ENCODE assay signal across 19 cellular contexts in genomic region chr6:20271818-20272217, GRCh38. TPM values are rescaled to one million over a fixed set of nuclear protein-coding genes. Genes with fewer than 3 reads are reported as not detected.
DNase-seq lines count a peak whose midpoint lies in the region; ATAC-seq and TF ChIP-seq lines count a peak whose summit lies in the region.
"Had no signal": no experiment of that assay in that cellular context is flagged by ENCODE, and none has a peak within 500 bp of the region (broad histone marks: within the 10 kb centered on the region; RNA-seq: fewer than 3 reads in every experiment).

No MANE protein-coding gene starts in this region.

- H3K9me3 ChIP-seq in endodermal cell (ENCODE audit: control insufficient read depth, low read length) (peaks cover 3% of the 10 kb centered on the region), neuronal stem cell (replicated peaks in 1 of 2; ENCODE audit: control insufficient read depth in 2 of 2, insufficient read depth in 1 of 2, low read depth in 1 of 2, low read length in 2 of 2) (peaks cover 0 to 1% of the 10 kb centered on the region in 2 donors), adrenal gland (replicated peaks in 1 of 3) (no peaks in the 10 kb centered on the region)
- H3K9me3 ChIP-seq: Caco-2 had no signal

- no peak overlapping the region for H3K4me2 ChIP-seq in neuronal stem cell (ENCODE audit: insufficient read depth, low read length, poor library complexity, severe bottlenecking)

- H2BK15ac ChIP-seq in neuronal stem cell (ENCODE audit: low read length), result no peak overlapping the region

- H3K27me3 ChIP-seq in endodermal cell (ENCODE audit: control insufficient read depth, insufficient read depth, low read length, poor library complexity, severe bottlenecking) (no peaks in the 10 kb centered on the region), neuronal stem cell (ENCODE audit: control insufficient read depth in 3 of 3, insufficient read depth in 3 of 3, low read depth in 1 of 3, low read length in 3 of 3) (no peaks in the 10 kb centered on the region), adrenal gland (no peaks in the 10 kb centered on the region)

- intact Hi-C loops in adrenal gland (cut with DNase I), result no loop called here

- H3K14ac ChIP-seq in neuronal stem cell (ENCODE audit: low read length), result no peak overlapping the region

- no peak overlapping the region for H4K91ac ChIP-seq in neuronal stem cell (ENCODE audit: low read depth, low read length, poor library complexity)

- H3K23ac ChIP-seq in neuronal stem cell (ENCODE audit: low read depth, low read length, poor library complexity), result no peak overlapping the region

- DNase-seq in NCI-H82 (lab: John Stamatoyannopoulos, UW), result peak; percentile 90
- DNase-seq in NCI-H82 treated with DMSO at 0.1 percent for 48 hours (lab: John Stamatoyannopoulos, UW; ENCODE audit: unreplicated experiment), result peak; percentile 94
- DNase-seq in endodermal cell, result peak; percentile 58
- no peak for DNase-seq in neuronal stem cell (ENCODE audit: low spot score)
- no peak for DNase-seq in adrenal gland
- DNase-seq in NCI-H146 (lab: John Stamatoyannopoulos, UW), result no peak
- DNase-seq: AML-193; Caco-2; CD4-positive, alpha-beta T cell; DMS79 treated with DMSO at 0.1 percent for 48 hours; GF-D8; GOT3; H7; HFFc6 had no signal

- H2BK120ac ChIP-seq in neuronal stem cell (ENCODE audit: low read depth, low read length), result no peak overlapping the region

- H3K4me3 ChIP-seq in endodermal cell (ENCODE audit: low read length) (no peak overlapping the region), neuronal stem cell (ENCODE audit: low read length in 2 of 2) (no peak overlapping the region), adrenal gland (no peak overlapping the region)

- no peak overlapping the region for H2BK5ac ChIP-seq in neuronal stem cell (ENCODE audit: low read length)

- H3K4me1 ChIP-seq in endodermal cell (ENCODE audit: control insufficient read depth, insufficient read depth, low read length), result no peaks in the 10 kb centered on the region
- H3K4me1 ChIP-seq in neuronal stem cell (ENCODE audit: control insufficient read depth in 2 of 2, insufficient read depth in 1 of 2, low read depth in 1 of 2, low read length in 2 of 2), result peaks cover 4 to 12% of the 10 kb centered on the region in 2 donors
- H3K4me1 ChIP-seq in adrenal gland (replicated peaks in 1 of 2), result no peaks in the 10 kb centered on the region

- H3K18ac ChIP-seq in neuronal stem cell (ENCODE audit: low read length), result no peak overlapping the region

- no peak overlapping the region for H3K4ac ChIP-seq in neuronal stem cell (ENCODE audit: low read length)

- 64 to 85% methylated on average over 3 of the region's 3 CpGs for WGBS in endodermal cell (ENCODE audit: insufficient coverage in 1 of 2, insufficient read length in 1 of 2), 2 experiments
- no CpG with 5 or more reads among the region's 3 CpGs for WGBS in neuronal stem cell (ENCODE audit: extremely low coverage in 2 of 2, insufficient read length in 2 of 2, insufficient replicate concordance in 1 of 2), 2 donors
- 65 to 78% (median 70%) methylated on average over 3 of the region's 3 CpGs for WGBS in adrenal gland, 4 donors

- H3K4me3 Mint-ChIP-seq in endodermal cell, result no peak overlapping the region
- H3K4me3 Mint-ChIP-seq: CD4-positive, alpha-beta T cell; HFFc6; IgD-negative memory B cell had no signal

- H3K27ac Mint-ChIP-seq in endodermal cell, result peak overlapping the region; percentile 9
- H3K27ac Mint-ChIP-seq: CD4-positive, alpha-beta T cell; HFFc6; IgD-negative memory B cell had no signal

- H2BK12ac ChIP-seq in neuronal stem cell (ENCODE audit: low read length), result no peak overlapping the region

- H3K27ac ChIP-seq in endodermal cell (ENCODE audit: low read depth, low read length) (no peak overlapping the region), neuronal stem cell (replicated peaks; ENCODE audit: low read length) (no peak overlapping the region), adrenal gland (no peak overlapping the region)
- H3K27ac ChIP-seq: C4-2B had no signal

- no peaks in the 10 kb centered on the region for H3K27me3 Mint-ChIP-seq in endodermal cell (ENCODE audit: insufficient read depth)
- H3K27me3 Mint-ChIP-seq: CD4-positive, alpha-beta T cell had no signal

- TF ChIP-seq CTCF in endodermal cell (conservative IDR thresholded peaks at IDR 0.05) (no peak), adrenal gland (IDR thresholded peaks at IDR 0.05) (no peak)

- H3K79me1 ChIP-seq in neuronal stem cell (ENCODE audit: low read depth, low read length), result no peaks in the 10 kb centered on the region

- no peak for TF ChIP-seq POLR2A in adrenal gland (IDR thresholded peaks at IDR 0.05)

- H3K36me3 ChIP-seq in endodermal cell (ENCODE audit: control insufficient read depth, insufficient read depth, low read length) (no peaks in the 10 kb centered on the region), neuronal stem cell (replicated peaks in 1 of 2; ENCODE audit: control insufficient read depth in 2 of 2, insufficient read depth in 2 of 2, low read length in 2 of 2) (no peaks in the 10 kb centered on the region), adrenal gland (replicated peaks in 1 of 2) (no peaks in the 10 kb centered on the region)

- H4K8ac ChIP-seq in neuronal stem cell (ENCODE audit: low read depth, low read length), result no peak overlapping the region

- H3K4me1 Mint-ChIP-seq in endodermal cell, result peaks cover 34% of the 10 kb centered on the region

- peaks cover 6% of the 10 kb centered on the region for H3K9me3 Mint-ChIP-seq in endodermal cell
- H3K9me3 Mint-ChIP-seq: CD4-positive, alpha-beta T cell; HFFc6 had no signal

- H3K9ac ChIP-seq in endodermal cell (ENCODE audit: extremely low read depth, low read length, poor library complexity, severe bottlenecking) (peak overlapping the region; percentile 29), neuronal stem cell (ENCODE audit: low read depth, low read length, poor library complexity) (no peak overlapping the region)

- H2AK5ac ChIP-seq in neuronal stem cell (ENCODE audit: low read depth, low read length), result no peak overlapping the region

- ATAC-seq in GM19351 (IDR thresholded peaks at IDR 0.05; ENCODE audit: unreplicated experiment), result no peak
- ATAC-seq: HCT116, HepG2 had no signal

- H2AFZ ChIP-seq in neuronal stem cell (ENCODE audit: low read length), result peak overlapping the region; percentile 53

- no peaks in the 10 kb centered on the region for H3K36me3 Mint-ChIP-seq in endodermal cell (ENCODE audit: low read depth)
- H3K36me3 Mint-ChIP-seq: IgD-negative memory B cell had no signal

RNA-seq across cellular contexts. Expression of gene MBOAT1, which starts 59.5 kb away (rescaled TPM):
- 1 to 10 TPM; 7.7 to 9.4 TPM for total RNA-seq in endodermal cell
- polyA plus RNA-seq in endodermal cell (2013, experiment 1 of 2), result 2.5 TPM
- polyA plus RNA-seq in endodermal cell (2013, experiment 2 of 2), result 3.6 TPM
- 1.5 TPM for polyA plus RNA-seq in neuronal stem cell (2013, experiment 1 of 2)
- polyA plus RNA-seq in neuronal stem cell (2013, experiment 2 of 2), result 1.7 TPM
- total RNA-seq in adrenal gland, result 10 to 100 TPM in 2 of 8 donors, 1 to 10 TPM in 6; 1.5 to 11.2 (median 9.1) TPM
- 1 to 10 TPM; 1.6 to 2.2 (median 2.0) TPM for polyA plus RNA-seq in adrenal gland
- total RNA-seq: HepG2 had no signal
- polyA plus RNA-seq: HepG2 had no signal

Comparison
In these comparisons a context has a peak if more than half of its experiments do, and no peak if none do; other contexts are left out.
1. DNase-seq: peak in NCI-H82 (single experiment), NCI-H82 treated with DMSO at 0.1 percent for 48 hours (single experiment) and endodermal cell (single experiment); none in neuronal stem cell (single experiment), adrenal gland (0 of 7) and NCI-H146 (single experiment).